ENCODE assay signal across 9 cellular contexts in genomic region chr12:54749191-54749818, GRCh38.
A peak's percentile ranks its signal among the peaks of the same experiment; 100 is the strongest.
DNase-seq lines count a peak whose midpoint lies in the region; ATAC-seq and TF ChIP-seq lines count a peak whose summit lies in the region.
"Had no signal": no experiment of that assay in that cellular context is flagged by ENCODE, and none has a peak within 500 bp of the region (broad histone marks: within the 10 kb centered on the region; RNA-seq: fewer than 3 reads in every experiment).

No MANE protein-coding gene starts in this region.

- peak; percentile 76 to 96 for TF ChIP-seq CTCF in GM23338 (conservative IDR thresholded peaks at IDR 0.05; ENCODE audit: low read depth in 2 of 2)
- TF ChIP-seq CTCF in VCaP (conservative IDR thresholded peaks at IDR 0.05): peak; percentile 90
- TF ChIP-seq CTCF in nephron (IDR thresholded peaks at IDR 0.05; ENCODE audit: unreplicated experiment in 3 of 3): peak; percentile 75 to 82 (median 80)

- H3K36me3 Mint-ChIP-seq in activated naive CD4-positive, alpha-beta T cell treated with anti-CD3 and anti-CD28 coated beads for 36 hours (ENCODE audit: low read depth): no peaks in the 10 kb centered on the region
- H3K36me3 Mint-ChIP-seq in GM23338 (ENCODE audit: low read depth) (peaks cover 6% of the 10 kb centered on the region; the same call in 2 of the 3 replicates), nephron (ENCODE audit: low read depth) (no peaks in the 10 kb centered on the region)

- H3K4me3 ChIP-seq in GM23338: no peak overlapping the region
- H3K4me3 ChIP-seq: skin epidermis had no signal

- no peak overlapping the region for H3K4me2 ChIP-seq in GM23338

- H4K20me1 ChIP-seq in GM23338 (replicated peaks; ENCODE audit: insufficient read depth): no peaks in the 10 kb centered on the region

- DNase-seq in activated naive CD4-positive, alpha-beta T cell treated with anti-CD3 and anti-CD28 coated beads for 36 hours: peak; percentile 58
- DNase-seq in activated naive CD4-positive, alpha-beta T cell (lab: John Stamatoyannopoulos, UW): no peak
- peak; percentile 57 for DNase-seq in GM23338 (ENCODE audit: low spot score)
- peak; percentile 42 for DNase-seq in NCI-H1105 treated with DMSO at 0.1 percent for 48 hours (lab: John Stamatoyannopoulos, UW)
- DNase-seq in epidermal melanocyte (ENCODE audit: insufficient read length, low spot score): peak; percentile 19
- no peak for DNase-seq in HK-2 (ENCODE audit: unreplicated experiment)

- H3F3A ChIP-seq in GM23338 (replicated peaks; ENCODE audit: low read depth): no peaks in the 10 kb centered on the region

- 0 out of 2 replicates have a peak, but pooled peaks cover 6% of the 10 kb centered on the region for H3K9me2 ChIP-seq in GM23338 (ENCODE audit: insufficient read depth)

- H3K4me1 Mint-ChIP-seq in activated naive CD4-positive, alpha-beta T cell treated with anti-CD3 and anti-CD28 coated beads for 36 hours (ENCODE audit: low read depth): peaks cover 25% of the 10 kb centered on the region
- H3K4me1 Mint-ChIP-seq in GM23338 (no peaks in the 10 kb centered on the region), nephron (no peaks in the 10 kb centered on the region)

- no peak overlapping the region for H2AFZ ChIP-seq in GM23338

- H3K27me3 ChIP-seq in GM23338 (ENCODE audit: insufficient read depth): no peaks in the 10 kb centered on the region

- no peaks in the 10 kb centered on the region for H3K27me3 Mint-ChIP-seq in activated naive CD4-positive, alpha-beta T cell treated with anti-CD3 and anti-CD28 coated beads for 36 hours (ENCODE audit: low read depth)
- no peaks in the 10 kb centered on the region for H3K27me3 Mint-ChIP-seq in GM23338 (ENCODE audit: insufficient read depth, low read depth, poor library complexity)
- H3K27me3 Mint-ChIP-seq in nephron (ENCODE audit: low read depth): peaks cover 4% of the 10 kb centered on the region

- H3K4me3 Mint-ChIP-seq in activated naive CD4-positive, alpha-beta T cell treated with anti-CD3 and anti-CD28 coated beads for 36 hours: no peak overlapping the region
- H3K4me3 Mint-ChIP-seq in GM23338 (no peak overlapping the region), nephron (no peak overlapping the region)

- no peak overlapping the region for H3K27ac Mint-ChIP-seq in activated naive CD4-positive, alpha-beta T cell treated with anti-CD3 and anti-CD28 coated beads for 36 hours
- no peak overlapping the region for H3K27ac Mint-ChIP-seq in GM23338
- no peak overlapping the region for H3K27ac Mint-ChIP-seq in nephron

- H3K27ac ChIP-seq in GM23338 (ENCODE audit: low read depth): no peak overlapping the region
- H3K27ac ChIP-seq in VCaP: no peak overlapping the region
- H3K27ac ChIP-seq: skin epidermis had no signal

- CTCF ChIA-PET in activated naive CD4-positive, alpha-beta T cell treated with anti-CD3 and anti-CD28 coated beads for 36 hours (lab: Charles Lee): interaction anchor here (0.6 to 4.8 kb wide), 56 partner anchors 9 to 1129 kb away, joined by 3 to 125 read pairs (median 4); partner anchors contain the start of gene MUCL1

- no peaks in the 10 kb centered on the region for H3K79me2 ChIP-seq in GM23338 (replicated peaks; ENCODE audit: insufficient read depth)

- no peaks in the 10 kb centered on the region for H3K4me1 ChIP-seq in GM23338 (ENCODE audit: insufficient read depth)

- peak; percentile 70 for ATAC-seq in GM23338

- no peaks in the 10 kb centered on the region for H3K36me3 ChIP-seq in GM23338 (ENCODE audit: insufficient read depth)

- no peaks in the 10 kb centered on the region for H3K9me3 Mint-ChIP-seq in activated naive CD4-positive, alpha-beta T cell treated with anti-CD3 and anti-CD28 coated beads for 36 hours
- H3K9me3 Mint-ChIP-seq in GM23338 (peaks cover 10% of the 10 kb centered on the region), nephron (peaks cover 2% of the 10 kb centered on the region)

- intact Hi-C loops in activated naive CD4-positive, alpha-beta T cell treated with anti-CD3 and anti-CD28 coated beads for 36 hours (cut with micrococcal nuclease): loop anchor here (1.0 kb wide), 5 partner anchors 105 to 394 kb away; partner anchors contain the start of gene MUCL1

TF ChIP-seq in GM23338, 12 proteins besides CTCF, POLR2A, EP300 and RAD21 (continues in another document):
- TF ChIP-seq POLR2AphosphoS5 (IDR thresholded peaks at IDR 0.05; ENCODE audit: low read depth) (no peak), NANOG (IDR thresholded peaks at IDR 0.05; ENCODE audit: borderline replicate concordance) (no peak), ZNF331 (CRISPR knock-in tag; IDR thresholded peaks at IDR 0.05; ENCODE audit: low read depth) (no peak), EZH2phosphoT487 (IDR thresholded peaks at IDR 0.05; ENCODE audit: unreplicated experiment) (no peak), EZH2 (IDR thresholded peaks at IDR 0.05; ENCODE audit: low read depth, unreplicated experiment) (no peak)
- TF ChIP-seq, protein P1, sequence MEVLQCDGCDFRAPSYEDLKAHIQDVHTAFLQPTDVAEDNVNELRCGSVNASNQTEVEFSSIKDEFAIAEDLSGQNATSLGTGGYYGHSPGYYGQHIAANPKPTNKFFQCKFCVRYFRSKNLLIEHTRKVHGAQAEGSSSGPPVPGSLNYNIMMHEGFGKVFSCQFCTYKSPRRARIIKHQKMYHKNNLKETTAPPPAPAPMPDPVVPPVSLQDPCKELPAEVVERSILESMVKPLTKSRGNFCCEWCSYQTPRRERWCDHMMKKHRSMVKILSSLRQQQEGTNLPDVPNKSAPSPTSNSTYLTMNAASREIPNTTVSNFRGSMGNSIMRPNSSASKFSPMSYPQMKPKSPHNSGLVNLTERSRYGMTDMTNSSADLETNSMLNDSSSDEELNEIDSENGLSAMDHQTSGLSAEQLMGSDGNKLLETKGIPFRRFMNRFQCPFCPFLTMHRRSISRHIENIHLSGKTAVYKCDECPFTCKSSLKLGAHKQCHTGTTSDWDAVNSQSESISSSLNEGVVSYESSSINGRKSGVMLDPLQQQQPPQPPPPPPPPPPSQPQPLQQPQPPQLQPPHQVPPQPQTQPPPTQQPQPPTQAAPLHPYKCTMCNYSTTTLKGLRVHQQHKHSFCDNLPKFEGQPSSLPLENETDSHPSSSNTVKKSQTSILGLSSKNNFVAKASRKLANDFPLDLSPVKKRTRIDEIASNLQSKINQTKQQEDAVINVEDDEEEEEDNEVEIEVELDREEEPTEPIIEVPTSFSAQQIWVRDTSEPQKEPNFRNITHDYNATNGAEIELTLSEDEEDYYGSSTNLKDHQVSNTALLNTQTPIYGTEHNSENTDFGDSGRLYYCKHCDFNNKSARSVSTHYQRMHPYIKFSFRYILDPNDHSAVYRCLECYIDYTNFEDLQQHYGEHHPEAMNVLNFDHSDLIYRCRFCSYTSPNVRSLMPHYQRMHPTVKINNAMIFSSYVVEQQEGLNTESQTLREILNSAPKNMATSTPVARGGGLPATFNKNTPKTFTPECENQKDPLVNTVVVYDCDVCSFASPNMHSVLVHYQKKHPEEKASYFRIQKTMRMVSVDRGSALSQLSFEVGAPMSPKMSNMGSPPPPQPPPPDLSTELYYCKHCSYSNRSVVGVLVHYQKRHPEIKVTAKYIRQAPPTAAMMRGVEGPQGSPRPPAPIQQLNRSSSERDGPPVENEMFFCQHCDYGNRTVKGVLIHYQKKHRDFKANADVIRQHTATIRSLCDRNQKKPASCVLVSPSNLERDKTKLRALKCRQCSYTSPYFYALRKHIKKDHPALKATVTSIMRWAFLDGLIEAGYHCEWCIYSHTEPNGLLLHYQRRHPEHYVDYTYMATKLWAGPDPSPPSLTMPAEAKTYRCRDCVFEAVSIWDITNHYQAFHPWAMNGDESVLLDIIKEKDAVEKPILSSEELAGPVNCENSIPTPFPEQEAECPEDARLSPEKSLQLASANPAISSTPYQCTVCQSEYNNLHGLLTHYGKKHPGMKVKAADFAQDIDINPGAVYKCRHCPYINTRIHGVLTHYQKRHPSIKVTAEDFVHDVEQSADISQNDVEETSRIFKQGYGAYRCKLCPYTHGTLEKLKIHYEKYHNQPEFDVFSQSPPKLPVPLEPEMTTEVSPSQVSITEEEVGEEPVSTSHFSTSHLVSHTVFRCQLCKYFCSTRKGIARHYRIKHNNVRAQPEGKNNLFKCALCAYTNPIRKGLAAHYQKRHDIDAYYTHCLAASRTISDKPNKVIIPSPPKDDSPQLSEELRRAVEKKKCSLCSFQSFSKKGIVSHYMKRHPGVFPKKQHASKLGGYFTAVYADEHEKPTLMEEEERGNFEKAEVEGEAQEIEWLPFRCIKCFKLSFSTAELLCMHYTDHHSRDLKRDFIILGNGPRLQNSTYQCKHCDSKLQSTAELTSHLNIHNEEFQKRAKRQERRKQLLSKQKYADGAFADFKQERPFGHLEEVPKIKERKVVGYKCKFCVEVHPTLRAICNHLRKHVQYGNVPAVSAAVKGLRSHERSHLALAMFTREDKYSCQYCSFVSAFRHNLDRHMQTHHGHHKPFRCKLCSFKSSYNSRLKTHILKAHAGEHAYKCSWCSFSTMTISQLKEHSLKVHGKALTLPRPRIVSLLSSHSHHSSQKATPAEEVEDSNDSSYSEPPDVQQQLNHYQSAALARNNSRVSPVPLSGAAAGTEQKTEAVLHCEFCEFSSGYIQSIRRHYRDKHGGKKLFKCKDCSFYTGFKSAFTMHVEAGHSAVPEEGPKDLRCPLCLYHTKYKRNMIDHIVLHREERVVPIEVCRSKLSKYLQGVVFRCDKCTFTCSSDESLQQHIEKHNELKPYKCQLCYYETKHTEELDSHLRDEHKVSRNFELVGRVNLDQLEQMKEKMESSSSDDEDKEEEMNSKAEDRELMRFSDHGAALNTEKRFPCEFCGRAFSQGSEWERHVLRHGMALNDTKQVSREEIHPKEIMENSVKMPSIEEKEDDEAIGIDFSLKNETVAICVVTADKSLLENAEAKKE (CRISPR knock-in tag; IDR thresholded peaks at IDR 0.05): no peak

Comparison
In these comparisons a context has a peak if more than half of its experiments do, and no peak if none do; other contexts are left out.
1. DNase-seq: peak in activated naive CD4-positive, alpha-beta T cell treated with anti-CD3 and anti-CD28 coated beads for 36 hours (single experiment), GM23338 (single experiment), NCI-H1105 treated with DMSO at 0.1 percent for 48 hours (single experiment) and epidermal melanocyte (single experiment); none in activated naive CD4-positive, alpha-beta T cell (0 of 4) and HK-2 (single experiment).
2. Peak in every context shown above with its lines, with median percentiles within 50 percentile points of each other: CTCF ChIP-seq.